ENCODE assay signal across 1 cellular context in genomic region chr6:131063028-131063763, GRCh38.
A peak's percentile ranks its signal among the peaks of the same experiment; 100 is the strongest.
TF ChIP-seq lines count a peak whose summit lies in the region.

EPB41L2 (minus strand) TSS chr6:131063245; CDS start chr6:130956485, 106,760 bp downstream.

TF ChIP-seq in HEK293, 187 proteins besides CTCF, POLR2A, EP300 and RAD21 (continued from another document):
- TF ChIP-seq ZBTB11 (tag by site-specific recombination; conservative IDR thresholded peaks at IDR 0.05; ENCODE audit: low read depth) = peak; percentile 21; the same call in 1 of the 2 replicates
- TF ChIP-seq SP7 (tag by site-specific recombination; IDR thresholded peaks at IDR 0.05) = peak; percentile 37
- TF ChIP-seq ZXDB (tag by site-specific recombination; IDR thresholded peaks at IDR 0.05) = peak; percentile 99
- TF ChIP-seq, protein P1, sequence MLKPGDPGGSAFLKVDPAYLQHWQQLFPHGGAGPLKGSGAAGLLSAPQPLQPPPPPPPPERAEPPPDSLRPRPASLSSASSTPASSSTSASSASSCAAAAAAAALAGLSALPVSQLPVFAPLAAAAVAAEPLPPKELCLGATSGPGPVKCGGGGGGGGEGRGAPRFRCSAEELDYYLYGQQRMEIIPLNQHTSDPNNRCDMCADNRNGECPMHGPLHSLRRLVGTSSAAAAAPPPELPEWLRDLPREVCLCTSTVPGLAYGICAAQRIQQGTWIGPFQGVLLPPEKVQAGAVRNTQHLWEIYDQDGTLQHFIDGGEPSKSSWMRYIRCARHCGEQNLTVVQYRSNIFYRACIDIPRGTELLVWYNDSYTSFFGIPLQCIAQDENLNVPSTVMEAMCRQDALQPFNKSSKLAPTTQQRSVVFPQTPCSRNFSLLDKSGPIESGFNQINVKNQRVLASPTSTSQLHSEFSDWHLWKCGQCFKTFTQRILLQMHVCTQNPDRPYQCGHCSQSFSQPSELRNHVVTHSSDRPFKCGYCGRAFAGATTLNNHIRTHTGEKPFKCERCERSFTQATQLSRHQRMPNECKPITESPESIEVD (tag by site-specific recombination; IDR thresholded peaks at IDR 0.05) = 0 out of 2 replicates have a peak, but pooled peaks have one; percentile 30
- peak; percentile 12; the same call in 1 of the 2 replicates for TF ChIP-seq ZBTB10 (tag by site-specific recombination; IDR thresholded peaks at IDR 0.05)
- TF ChIP-seq EGR2 (tag by site-specific recombination; IDR thresholded peaks at IDR 0.05; ENCODE audit: low read depth) = peak; percentile 4; the same call in 1 of the 2 replicates
- no peak for TF ChIP-seq ZNF391 (tag by site-specific recombination; IDR thresholded peaks at IDR 0.05; ENCODE audit: borderline replicate concordance, low read depth)
- no peak for TF ChIP-seq ZNF174 (tag by site-specific recombination; IDR thresholded peaks at IDR 0.05)
- TF ChIP-seq ZNF610 (tag by site-specific recombination; IDR thresholded peaks at IDR 0.05; ENCODE audit: borderline replicate concordance) = 0 out of 2 replicates have a peak, but pooled peaks have one; percentile 13
- TF ChIP-seq, protein P2, sequence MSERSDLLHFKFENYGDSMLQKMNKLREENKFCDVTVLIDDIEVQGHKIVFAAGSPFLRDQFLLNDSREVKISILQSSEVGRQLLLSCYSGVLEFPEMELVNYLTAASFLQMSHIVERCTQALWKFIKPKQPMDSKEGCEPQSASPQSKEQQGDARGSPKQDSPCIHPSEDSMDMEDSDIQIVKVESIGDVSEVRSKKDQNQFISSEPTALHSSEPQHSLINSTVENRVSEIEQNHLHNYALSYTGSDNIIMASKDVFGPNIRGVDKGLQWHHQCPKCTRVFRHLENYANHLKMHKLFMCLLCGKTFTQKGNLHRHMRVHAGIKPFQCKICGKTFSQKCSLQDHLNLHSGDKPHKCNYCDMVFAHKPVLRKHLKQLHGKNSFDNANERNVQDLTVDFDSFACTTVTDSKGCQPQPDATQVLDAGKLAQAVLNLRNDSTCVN (tag by site-specific recombination; optimal IDR thresholded peaks at IDR 0.05) = peak; percentile 47
- TF ChIP-seq ZNF785 (tag by site-specific recombination; IDR thresholded peaks at IDR 0.05) = no peak
- TF ChIP-seq SP2 (tag by site-specific recombination; IDR thresholded peaks at IDR 0.05) = peak; percentile 63
- TF ChIP-seq GLIS2 (tag by site-specific recombination; IDR thresholded peaks at IDR 0.05) = peak; percentile 59
- TF ChIP-seq, protein P3, sequence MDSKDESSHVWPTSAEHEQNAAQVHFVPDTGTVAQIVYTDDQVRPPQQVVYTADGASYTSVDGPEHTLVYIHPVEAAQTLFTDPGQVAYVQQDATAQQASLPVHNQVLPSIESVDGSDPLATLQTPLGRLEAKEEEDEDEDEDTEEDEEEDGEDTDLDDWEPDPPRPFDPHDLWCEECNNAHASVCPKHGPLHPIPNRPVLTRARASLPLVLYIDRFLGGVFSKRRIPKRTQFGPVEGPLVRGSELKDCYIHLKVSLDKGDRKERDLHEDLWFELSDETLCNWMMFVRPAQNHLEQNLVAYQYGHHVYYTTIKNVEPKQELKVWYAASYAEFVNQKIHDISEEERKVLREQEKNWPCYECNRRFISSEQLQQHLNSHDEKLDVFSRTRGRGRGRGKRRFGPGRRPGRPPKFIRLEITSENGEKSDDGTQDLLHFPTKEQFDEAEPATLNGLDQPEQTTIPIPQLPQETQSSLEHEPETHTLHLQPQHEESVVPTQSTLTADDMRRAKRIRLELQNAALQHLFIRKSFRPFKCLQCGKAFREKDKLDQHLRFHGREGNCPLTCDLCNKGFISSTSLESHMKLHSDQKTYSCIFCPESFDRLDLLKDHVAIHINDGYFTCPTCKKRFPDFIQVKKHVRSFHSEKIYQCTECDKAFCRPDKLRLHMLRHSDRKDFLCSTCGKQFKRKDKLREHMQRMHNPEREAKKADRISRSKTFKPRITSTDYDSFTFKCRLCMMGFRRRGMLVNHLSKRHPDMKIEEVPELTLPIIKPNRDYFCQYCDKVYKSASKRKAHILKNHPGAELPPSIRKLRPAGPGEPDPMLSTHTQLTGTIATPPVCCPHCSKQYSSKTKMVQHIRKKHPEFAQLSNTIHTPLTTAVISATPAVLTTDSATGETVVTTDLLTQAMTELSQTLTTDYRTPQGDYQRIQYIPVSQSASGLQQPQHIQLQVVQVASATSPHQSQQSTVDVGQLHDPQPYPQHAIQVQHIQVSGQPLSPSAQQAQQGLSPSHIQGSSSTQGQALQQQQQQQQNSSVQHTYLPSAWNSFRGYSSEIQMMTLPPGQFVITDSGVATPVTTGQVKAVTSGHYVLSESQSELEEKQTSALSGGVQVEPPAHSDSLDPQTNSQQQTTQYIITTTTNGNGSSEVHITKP (tag by site-specific recombination; IDR thresholded peaks at IDR 0.05) = peak; percentile 74
- TF ChIP-seq, protein P4, sequence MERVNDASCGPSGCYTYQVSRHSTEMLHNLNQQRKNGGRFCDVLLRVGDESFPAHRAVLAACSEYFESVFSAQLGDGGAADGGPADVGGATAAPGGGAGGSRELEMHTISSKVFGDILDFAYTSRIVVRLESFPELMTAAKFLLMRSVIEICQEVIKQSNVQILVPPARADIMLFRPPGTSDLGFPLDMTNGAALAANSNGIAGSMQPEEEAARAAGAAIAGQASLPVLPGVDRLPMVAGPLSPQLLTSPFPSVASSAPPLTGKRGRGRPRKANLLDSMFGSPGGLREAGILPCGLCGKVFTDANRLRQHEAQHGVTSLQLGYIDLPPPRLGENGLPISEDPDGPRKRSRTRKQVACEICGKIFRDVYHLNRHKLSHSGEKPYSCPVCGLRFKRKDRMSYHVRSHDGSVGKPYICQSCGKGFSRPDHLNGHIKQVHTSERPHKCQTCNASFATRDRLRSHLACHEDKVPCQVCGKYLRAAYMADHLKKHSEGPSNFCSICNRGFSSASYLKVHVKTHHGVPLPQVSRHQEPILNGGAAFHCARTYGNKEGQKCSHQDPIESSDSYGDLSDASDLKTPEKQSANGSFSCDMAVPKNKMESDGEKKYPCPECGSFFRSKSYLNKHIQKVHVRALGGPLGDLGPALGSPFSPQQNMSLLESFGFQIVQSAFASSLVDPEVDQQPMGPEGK (tag by site-specific recombination; IDR thresholded peaks at IDR 0.05) = peak; percentile 69
